ENCODE assay signal across 7 cellular contexts in genomic region chr4:118353452-118353851, GRCh38. TPM values are rescaled to one million over a fixed set of nuclear protein-coding genes. Genes with fewer than 3 reads are reported as not detected.
DNase-seq lines count a peak whose midpoint lies in the region; ATAC-seq and TF ChIP-seq lines count a peak whose summit lies in the region.

No MANE protein-coding gene starts in this region.

- no peaks in the 10 kb centered on the region for H4K20me1 ChIP-seq in fibroblast of lung (ENCODE audit: control insufficient read depth, extremely low read depth, insufficient read depth, low read length)

- H3K27ac ChIP-seq in SJCRH30 (peak overlapping the region; percentile 48), fibroblast of lung (ENCODE audit: insufficient read depth, low read length) (peak overlapping the region; percentile 75)

- H3K9ac ChIP-seq in fibroblast of lung (ENCODE audit: insufficient read depth, low read length) = peak overlapping the region; percentile 75

- H3K79me2 ChIP-seq in fibroblast of lung (ENCODE audit: control insufficient read depth, insufficient read depth, low read length) = peaks cover 38% of the 10 kb centered on the region

- H3K4me2 ChIP-seq in fibroblast of lung (ENCODE audit: extremely low read depth, insufficient read depth, low read length) = peak overlapping the region; percentile 94

- H3K27me3 ChIP-seq in SJCRH30 (no peaks in the 10 kb centered on the region), fibroblast of lung (ENCODE audit: control insufficient read depth, insufficient read depth, low read length) (no peaks in the 10 kb centered on the region)

- H2AFZ ChIP-seq in fibroblast of lung (ENCODE audit: low read length) = peak overlapping the region; percentile 79

- H3K36me3 ChIP-seq in SJCRH30 = no peaks in the 10 kb centered on the region
- H3K36me3 ChIP-seq in fibroblast of lung (ENCODE audit: control insufficient read depth, insufficient read depth, low read length) = no peaks in the 10 kb centered on the region

- TF ChIP-seq CTCF in fibroblast of lung (conservative IDR thresholded peaks at IDR 0.05 in 1 of 2, IDR thresholded peaks at IDR 0.05 in 1 of 2; ENCODE audit: low read depth in 1 of 2, low read length in 2 of 2) = no peak
- no peak for TF ChIP-seq CTCF in retinal pigment epithelial cell (conservative IDR thresholded peaks at IDR 0.05; ENCODE audit: low read depth, low read length)

- H3K4me3 ChIP-seq in SJCRH30 (peak overlapping the region; percentile 74), fibroblast of lung (replicated peaks in 1 of 4; ENCODE audit: control extremely low read depth in 1 of 4, insufficient read depth in 1 of 4, low read depth in 3 of 4, low read length in 4 of 4) (peak overlapping the region; percentile 38 to 83 (median 65)), retinal pigment epithelial cell (ENCODE audit: low read length) (peak overlapping the region; percentile 58)

- DNase-seq in SJCRH30 = peak; percentile 46 to 75
- no peak for DNase-seq in fibroblast of lung (ENCODE audit: low read depth in 2 of 2)
- no peak for DNase-seq in retinal pigment epithelial cell (ENCODE audit: low read depth)
- no peak for DNase-seq in NCI-H187 (lab: John Stamatoyannopoulos, UW)
- no peak for DNase-seq in COLO829 (ENCODE audit: low spot score)
- DNase-seq in epidermal melanocyte (ENCODE audit: insufficient read length, low spot score) = no peak

- peak; percentile 7 for ATAC-seq in GM21528 (IDR thresholded peaks at IDR 0.05; ENCODE audit: low FRiP score, unreplicated experiment)

- H3K4me1 ChIP-seq in SJCRH30 (0 out of 2 replicates have a peak, but pooled peaks cover 3% of the 10 kb centered on the region), fibroblast of lung (ENCODE audit: control insufficient read depth, extremely low read depth, insufficient read depth, low read length) (peaks cover 2% of the 10 kb centered on the region)

- H3K9me3 ChIP-seq in SJCRH30 (replicated peaks) (no peaks in the 10 kb centered on the region), fibroblast of lung (ENCODE audit: control insufficient read depth, insufficient read depth, low read depth, low read length) (no peaks in the 10 kb centered on the region)

RNA-seq across cellular contexts. Expression of gene PRSS12, which starts 0.6 kb away (rescaled TPM):
- total RNA-seq in SJCRH30 (2014; rRNA removed; shearing (Covaris generic)) = 8.2 and 9.9 TPM in 2 replicates
- total RNA-seq in fibroblast of lung = 27.5 and 59.9 TPM in 2 replicates
- polyA plus RNA-seq in fibroblast of lung = 104 and 136 TPM in 2 replicates
- 86.9 and 115 TPM in 2 replicates for polyA plus RNA-seq in fibroblast of lung (2012)
- polyA minus RNA-seq in fibroblast of lung (ENCODE audit: low replicate concordance) = 22.4 and 47.3 TPM in 2 replicates

Comparison
In these comparisons a context has a peak if more than half of its experiments do, and no peak if none do; other contexts are left out.
1. DNase-seq: peak in SJCRH30 (2 of 2); none in fibroblast of lung (0 of 2), retinal pigment epithelial cell (single experiment), NCI-H187 (0 of 2), COLO829 (single experiment) and epidermal melanocyte (single experiment).
2. Peak in every context shown above with its lines, with median percentiles within 50 percentile points of each other: H3K4me3 ChIP-seq.